13 cellular contexts compared by ENCODE assay signal in genomic region chr22:23369054-23369685, GRCh38.
A peak's percentile ranks its signal among the peaks of the same experiment; 100 is the strongest.
DNase-seq lines count a peak whose midpoint lies in the region; ATAC-seq and TF ChIP-seq lines count a peak whose summit lies in the region.
"Had no signal": no experiment of that assay in that cellular context is flagged by ENCODE, and none has a peak within 500 bp of the region (broad histone marks: within the 10 kb centered on the region; RNA-seq: fewer than 3 reads in every experiment).

No MANE protein-coding gene starts in this region.

- 79 to 86% methylated on average over 5 of the region's 5 CpGs for WGBS in lower leg skin, 2 donors

- CTCF ChIA-PET in activated CD8-positive, alpha-beta memory T cell treated with anti-CD3 and anti-CD28 coated beads, Interleukin-2, amount 10 ng/mL, durations not matched to agents 7 days and 5 days (lab: Charles Lee): no interaction called here

- no peaks in the 10 kb centered on the region for H3K4me1 ChIP-seq in vagina
- H3K4me1 ChIP-seq: BLaER1 treated with 17β-estradiol and CSF1 and Interleukin-3, amounts not matched to agents 10 nM and 100 nM had no signal

- intact Hi-C loops in lower leg skin (cut with DNase I; ENCODE audit: low total_unique reads) (no loop called here), vagina (cut with DNase I) (no loop called here)

- TF ChIP-seq CTCF in lower leg skin (IDR thresholded peaks at IDR 0.05): no peak
- TF ChIP-seq CTCF in vagina (IDR thresholded peaks at IDR 0.05): no peak

- H3K4me3 Mint-ChIP-seq in activated CD8-positive, alpha-beta memory T cell treated with anti-CD3 and anti-CD28 coated beads, Interleukin-2, amount 10 ng/mL, durations not matched to agents 7 days and 5 days: no peak overlapping the region
- H3K4me3 Mint-ChIP-seq: CD4-positive, CD25-positive, alpha-beta regulatory T cell had no signal

- H3K4me1 Mint-ChIP-seq in activated CD8-positive, alpha-beta memory T cell treated with anti-CD3 and anti-CD28 coated beads, Interleukin-2, amount 10 ng/mL, durations not matched to agents 7 days and 5 days: no peaks in the 10 kb centered on the region
- H3K4me1 Mint-ChIP-seq: CD4-positive, CD25-positive, alpha-beta regulatory T cell had no signal

- no peaks in the 10 kb centered on the region for H3K9me3 ChIP-seq in vagina
- H3K9me3 ChIP-seq: BLaER1 treated with 17β-estradiol and CSF1 and Interleukin-3, amounts not matched to agents 10 nM and 100 nM had no signal

- no peak overlapping the region for H3K27ac ChIP-seq in vagina
- H3K27ac ChIP-seq: BLaER1 treated with 17β-estradiol and CSF1 and Interleukin-3, amounts not matched to agents 10 nM and 100 nM had no signal

- H3K36me3 Mint-ChIP-seq in activated CD8-positive, alpha-beta memory T cell treated with anti-CD3 and anti-CD28 coated beads, Interleukin-2, amount 10 ng/mL, durations not matched to agents 7 days and 5 days: no peaks in the 10 kb centered on the region
- H3K36me3 Mint-ChIP-seq: CD4-positive, CD25-positive, alpha-beta regulatory T cell had no signal

- H3K36me3 ChIP-seq in vagina: no peaks in the 10 kb centered on the region
- H3K36me3 ChIP-seq: BLaER1 treated with 17β-estradiol and CSF1 and Interleukin-3, amounts not matched to agents 10 nM and 100 nM had no signal

- peaks cover 51% of the 10 kb centered on the region for H3K27me3 Mint-ChIP-seq in activated CD8-positive, alpha-beta memory T cell treated with anti-CD3 and anti-CD28 coated beads, Interleukin-2, amount 10 ng/mL, durations not matched to agents 7 days and 5 days

- H3K4me3 ChIP-seq in lower leg skin (ENCODE audit: low read depth, poor library complexity, severe bottlenecking) (no peak overlapping the region), vagina (no peak overlapping the region)
- H3K4me3 ChIP-seq: BLaER1 treated with 17β-estradiol and CSF1 and Interleukin-3, amounts not matched to agents 10 nM and 100 nM had no signal

- ATAC-seq in activated CD8-positive, alpha-beta memory T cell treated with anti-CD3 and anti-CD28 coated beads, Interleukin-2, amount 10 ng/mL, durations not matched to agents 7 days and 5 days: no peak
- no peak for ATAC-seq in HG03196 (IDR thresholded peaks at IDR 0.05; ENCODE audit: unreplicated experiment)
- no peak for ATAC-seq in GM19395 (IDR thresholded peaks at IDR 0.05; ENCODE audit: unreplicated experiment)
- ATAC-seq: HCT116 had no signal

- DNase-seq in activated CD8-positive, alpha-beta memory T cell treated with anti-CD3 and anti-CD28 coated beads, Interleukin-2, amount 10 ng/mL, durations not matched to agents 7 days and 5 days: peak; percentile 16
- DNase-seq in activated CD8-positive, alpha-beta memory T cell treated with anti-CD3 and anti-CD28 coated beads, Interleukin-2, amount 50 U/mL, for 48 hours: no peak
- DNase-seq in ecto neural progenitor cell (ENCODE audit: low spot score): peak; percentile 22
- DNase-seq in lower leg skin (ENCODE audit: low spot score in 2 of 2): peak; percentile 3 to 52
- DNase-seq in vagina (ENCODE audit: extremely low spot score in 2 of 2): peak; percentile 46 to 77
- DNase-seq: ACHN; CD4-positive, CD25-positive, alpha-beta regulatory T cell; DMS53; GF-D8 had no signal

- H3K27ac Mint-ChIP-seq in activated CD8-positive, alpha-beta memory T cell treated with anti-CD3 and anti-CD28 coated beads, Interleukin-2, amount 10 ng/mL, durations not matched to agents 7 days and 5 days: no peak overlapping the region
- H3K27ac Mint-ChIP-seq: CD4-positive, CD25-positive, alpha-beta regulatory T cell had no signal

- no peaks in the 10 kb centered on the region for H3K27me3 ChIP-seq in vagina
- H3K27me3 ChIP-seq: BLaER1 treated with 17β-estradiol and CSF1 and Interleukin-3, amounts not matched to agents 10 nM and 100 nM had no signal

- H3K9me3 Mint-ChIP-seq in activated CD8-positive, alpha-beta memory T cell treated with anti-CD3 and anti-CD28 coated beads, Interleukin-2, amount 10 ng/mL, durations not matched to agents 7 days and 5 days (ENCODE audit: low read depth): no peaks in the 10 kb centered on the region

- TF ChIP-seq POLR2A in lower leg skin (IDR thresholded peaks at IDR 0.05) (no peak), vagina (IDR thresholded peaks at IDR 0.05) (no peak)
